Comparison of ENCODE assay signal across 13 cellular contexts in the genomic region with DNA sequence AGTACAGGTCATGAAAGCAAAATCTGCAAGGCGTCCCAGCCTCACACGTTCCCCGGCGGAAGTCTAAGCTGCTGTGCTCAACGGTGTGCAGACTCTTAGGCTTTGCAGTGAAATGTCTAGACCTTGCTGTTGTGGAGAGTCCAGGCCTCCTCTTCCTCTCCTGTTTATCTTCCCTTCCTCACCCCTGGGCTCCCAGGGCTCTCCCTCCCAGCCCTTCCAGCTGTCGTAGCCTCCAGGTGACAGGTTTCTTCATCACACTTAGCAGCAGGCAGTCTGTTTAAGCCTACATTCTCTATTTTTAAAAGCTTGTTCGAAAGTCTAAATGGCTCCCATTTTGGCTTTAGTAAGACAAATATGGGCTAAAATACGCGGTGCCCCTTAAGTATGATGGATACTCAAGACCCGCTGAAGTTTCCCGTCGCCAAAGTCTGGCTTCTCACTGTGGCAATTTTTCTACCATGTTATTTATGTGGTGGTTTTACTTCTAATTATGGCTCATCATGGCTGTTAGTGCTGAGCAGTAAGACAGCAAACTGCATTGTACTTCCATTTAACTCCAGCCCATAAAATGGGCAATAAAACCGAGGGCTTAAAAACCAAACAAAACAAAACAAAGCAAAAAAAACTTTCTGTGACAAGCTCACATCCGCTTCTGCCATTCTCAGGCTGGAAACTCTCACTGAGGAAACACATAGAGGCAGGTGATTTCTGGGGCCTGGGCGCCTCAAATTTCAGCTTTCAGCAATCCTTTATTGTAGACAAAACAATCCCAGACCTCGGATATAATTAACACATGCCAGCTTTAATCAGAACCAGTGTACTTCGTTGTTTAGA.
DNase-seq lines count a peak whose midpoint lies in the region; ATAC-seq and TF ChIP-seq lines count a peak whose summit lies in the region.
"Had no signal": no experiment of that assay in that cellular context is flagged by ENCODE, and none has a peak within 500 bp of the region (broad histone marks: within the 10 kb centered on the region; RNA-seq: fewer than 3 reads in every experiment).

No MANE protein-coding gene starts in this region.

- TF ChIP-seq CTCF in HEK293 (tag by site-specific recombination; IDR thresholded peaks at IDR 0.05) = no peak
- no peak for TF ChIP-seq CTCF in osteocyte (IDR thresholded peaks at IDR 0.05)
- TF ChIP-seq CTCF in adrenal gland (IDR thresholded peaks at IDR 0.05) = no peak

- H3K9me3 ChIP-seq in HEK293 (ENCODE audit: control insufficient read depth, insufficient read depth, low read depth, low read length) (no peaks in the 10 kb centered on the region; the same call in 1 of the 2 replicates), adrenal gland (replicated peaks in 1 of 3) (no peaks in the 10 kb centered on the region)
- H3K9me3 ChIP-seq: colonic mucosa, MG63 had no signal

- no peaks in the 10 kb centered on the region for H3K36me3 ChIP-seq in HEK293 (ENCODE audit: control insufficient read depth in 2 of 2, insufficient read depth in 1 of 2, low read length in 2 of 2)
- H3K36me3 ChIP-seq in adrenal gland (replicated peaks in 1 of 2) = no peaks in the 10 kb centered on the region
- H3K36me3 ChIP-seq: colonic mucosa, MG63 had no signal

- no peaks in the 10 kb centered on the region for H3K36me3 Mint-ChIP-seq in osteocyte (ENCODE audit: unreplicated experiment)
- H3K36me3 Mint-ChIP-seq in activated T-cell treated with anti-CD3 and anti-CD28 coated beads, Interleukin-2, amount 50 U/mL, for 4 hours (ENCODE audit: insufficient read depth) = no peaks in the 10 kb centered on the region
- H3K36me3 Mint-ChIP-seq: activated naive CD8-positive, alpha-beta T cell had no signal

- no peak overlapping the region for H3K4me3 ChIP-seq in HEK293 (ENCODE audit: low read depth, low read length)
- H3K4me3 ChIP-seq in adrenal gland = no peak overlapping the region
- H3K4me3 ChIP-seq: colonic mucosa, MG63 had no signal

- H3K4me3 Mint-ChIP-seq in osteocyte (ENCODE audit: unreplicated experiment) = no peak overlapping the region
- no peak overlapping the region for H3K4me3 Mint-ChIP-seq in activated T-cell treated with anti-CD3 and anti-CD28 coated beads, Interleukin-2, amount 50 U/mL, for 4 hours
- H3K4me3 Mint-ChIP-seq: activated naive CD8-positive, alpha-beta T cell had no signal

- WGBS in adrenal gland, 4 donors = 56 to 62% (median 59%) methylated on average over 17 of the region's 17 CpGs

- DNase-seq in NCI-H187 treated with DMSO at 0.1 percent for 48 hours (lab: John Stamatoyannopoulos, UW) (peak; percentile 65), SHP77 (lab: John Stamatoyannopoulos, UW) (peak; percentile 50 to 68), osteocyte (ENCODE audit: extremely low spot score, unreplicated experiment) (peak; percentile 59), adrenal gland (no peak)
- no peak for DNase-seq in activated T-cell treated with anti-CD3 and anti-CD28 coated beads, Interleukin-2, amount 50 U/mL, for 4 hours
- no peak for DNase-seq in activated CD4-positive, alpha-beta T cell treated with anti-CD3 and anti-CD28 coated beads, Interleukin-2, amount 50 U/mL, for 1 hour
- DNase-seq: colonic mucosa, MG63, right cardiac atrium had no signal

- H3K4me1 Mint-ChIP-seq in osteocyte (ENCODE audit: unreplicated experiment) = no peaks in the 10 kb centered on the region
- H3K4me1 Mint-ChIP-seq in activated T-cell treated with anti-CD3 and anti-CD28 coated beads, Interleukin-2, amount 50 U/mL, for 4 hours (ENCODE audit: low read depth) = no peaks in the 10 kb centered on the region

- no peak overlapping the region for H3K27ac Mint-ChIP-seq in osteocyte (ENCODE audit: unreplicated experiment)
- H3K27ac Mint-ChIP-seq: activated naive CD8-positive, alpha-beta T cell had no signal

- H3K27me3 ChIP-seq in adrenal gland = peaks cover 24% of the 10 kb centered on the region
- H3K27me3 ChIP-seq: colonic mucosa had no signal

- no peaks in the 10 kb centered on the region for H3K27me3 Mint-ChIP-seq in osteocyte (ENCODE audit: unreplicated experiment)
- peaks cover 40% of the 10 kb centered on the region for H3K27me3 Mint-ChIP-seq in activated T-cell treated with anti-CD3 and anti-CD28 coated beads, Interleukin-2, amount 50 U/mL, for 4 hours (ENCODE audit: low read depth)

- CTCF ChIA-PET in HEK293 (lab: Yijun Ruan, JAX) = interaction anchor here (1.2 kb wide), 1 partner anchor 132 kb away, joined by 3 read pairs; no protein-coding TSS in a partner anchor

- TF ChIP-seq POLR2A in adrenal gland (IDR thresholded peaks at IDR 0.05) = no peak

- POLR2A ChIA-PET in HEK293 (lab: Yijun Ruan, JAX) = interaction anchor here (0.7 kb wide), 2 partner anchors 231 to 1367 kb away, joined by 4 read pairs; no protein-coding TSS in a partner anchor

- H3K4me1 ChIP-seq in HEK293 (ENCODE audit: control insufficient read depth, insufficient read depth, low read length) (peaks cover 33% of the 10 kb centered on the region), adrenal gland (replicated peaks in 1 of 2) (no peaks in the 10 kb centered on the region)
- H3K4me1 ChIP-seq: colonic mucosa had no signal

- intact Hi-C loops in adrenal gland (cut with DNase I) = no loop called here

- ATAC-seq in HG02938 (IDR thresholded peaks at IDR 0.05; ENCODE audit: unreplicated experiment) = no peak
- ATAC-seq in activated T-cell treated with anti-CD3 and anti-CD28 coated beads, Interleukin-2, amount 50 U/mL, for 4 hours = no peak
- ATAC-seq: right cardiac atrium had no signal

- no peaks in the 10 kb centered on the region for H3K9me3 Mint-ChIP-seq in osteocyte (ENCODE audit: unreplicated experiment)
- no peaks in the 10 kb centered on the region for H3K9me3 Mint-ChIP-seq in activated T-cell treated with anti-CD3 and anti-CD28 coated beads, Interleukin-2, amount 50 U/mL, for 4 hours

- H3K27ac ChIP-seq in HEK293 (ENCODE audit: extremely low read depth, low read depth, low read length) = peak overlapping the region; percentile 95
- H3K27ac ChIP-seq in adrenal gland = no peak overlapping the region
- H3K27ac ChIP-seq: colonic mucosa, HL-60 had no signal

TF ChIP-seq in HEK293, 187 proteins besides CTCF, POLR2A, EP300 and RAD21 (continues in another document):
- peak; percentile 68 for TF ChIP-seq ZNF629 (tag by site-specific recombination; IDR thresholded peaks at IDR 0.05)
- TF ChIP-seq YY2 (tag by site-specific recombination; IDR thresholded peaks at IDR 0.05) = peak; percentile 68; the same call in 1 of the 2 replicates
- TF ChIP-seq ZNF701 (tag by site-specific recombination; IDR thresholded peaks at IDR 0.05) = no peak
- TF ChIP-seq, protein P1, sequence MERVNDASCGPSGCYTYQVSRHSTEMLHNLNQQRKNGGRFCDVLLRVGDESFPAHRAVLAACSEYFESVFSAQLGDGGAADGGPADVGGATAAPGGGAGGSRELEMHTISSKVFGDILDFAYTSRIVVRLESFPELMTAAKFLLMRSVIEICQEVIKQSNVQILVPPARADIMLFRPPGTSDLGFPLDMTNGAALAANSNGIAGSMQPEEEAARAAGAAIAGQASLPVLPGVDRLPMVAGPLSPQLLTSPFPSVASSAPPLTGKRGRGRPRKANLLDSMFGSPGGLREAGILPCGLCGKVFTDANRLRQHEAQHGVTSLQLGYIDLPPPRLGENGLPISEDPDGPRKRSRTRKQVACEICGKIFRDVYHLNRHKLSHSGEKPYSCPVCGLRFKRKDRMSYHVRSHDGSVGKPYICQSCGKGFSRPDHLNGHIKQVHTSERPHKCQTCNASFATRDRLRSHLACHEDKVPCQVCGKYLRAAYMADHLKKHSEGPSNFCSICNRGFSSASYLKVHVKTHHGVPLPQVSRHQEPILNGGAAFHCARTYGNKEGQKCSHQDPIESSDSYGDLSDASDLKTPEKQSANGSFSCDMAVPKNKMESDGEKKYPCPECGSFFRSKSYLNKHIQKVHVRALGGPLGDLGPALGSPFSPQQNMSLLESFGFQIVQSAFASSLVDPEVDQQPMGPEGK (tag by site-specific recombination; IDR thresholded peaks at IDR 0.05) = 0 out of 2 replicates have a peak, but pooled peaks have one; percentile 30
- TF ChIP-seq ZNF571 (tag by site-specific recombination; IDR thresholded peaks at IDR 0.05) = no peak
- peak; percentile 62; the same call in 1 of the 2 replicates for TF ChIP-seq ZSCAN30 (tag by site-specific recombination; IDR thresholded peaks at IDR 0.05)
- TF ChIP-seq GLIS1 (tag by site-specific recombination; IDR thresholded peaks at IDR 0.05) = peak; percentile 62
- TF ChIP-seq, protein P2, sequence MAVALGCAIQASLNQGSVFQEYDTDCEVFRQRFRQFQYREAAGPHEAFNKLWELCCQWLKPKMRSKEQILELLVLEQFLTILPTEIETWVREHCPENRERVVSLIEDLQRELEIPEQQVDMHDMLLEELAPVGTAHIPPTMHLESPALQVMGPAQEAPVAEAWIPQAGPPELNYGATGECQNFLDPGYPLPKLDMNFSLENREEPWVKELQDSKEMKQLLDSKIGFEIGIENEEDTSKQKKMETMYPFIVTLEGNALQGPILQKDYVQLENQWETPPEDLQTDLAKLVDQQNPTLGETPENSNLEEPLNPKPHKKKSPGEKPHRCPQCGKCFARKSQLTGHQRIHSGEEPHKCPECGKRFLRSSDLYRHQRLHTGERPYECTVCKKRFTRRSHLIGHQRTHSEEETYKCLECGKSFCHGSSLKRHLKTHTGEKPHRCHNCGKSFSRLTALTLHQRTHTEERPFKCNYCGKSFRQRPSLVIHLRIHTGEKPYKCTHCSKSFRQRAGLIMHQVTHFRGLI (tag by site-specific recombination; IDR thresholded peaks at IDR 0.05) = peak; percentile 40; the same call in 1 of the 2 replicates
- no peak for TF ChIP-seq ZNF354C (tag by site-specific recombination; IDR thresholded peaks at IDR 0.05; ENCODE audit: borderline replicate concordance, low read depth)

Comparison
In these comparisons a context has a peak if more than half of its experiments do, and no peak if none do; other contexts are left out.
1. DNase-seq: peak in NCI-H187 treated with DMSO at 0.1 percent for 48 hours (single experiment), SHP77 (2 of 2) and osteocyte (single experiment); none in adrenal gland (0 of 7), activated T-cell treated with anti-CD3 and anti-CD28 coated beads, Interleukin-2, amount 50 U/mL, for 4 hours (single experiment) and activated CD4-positive, alpha-beta T cell treated with anti-CD3 and anti-CD28 coated beads, Interleukin-2, amount 50 U/mL, for 1 hour (single experiment).